Comparison of ENCODE assay signal across 14 cellular contexts in the genomic region with DNA sequence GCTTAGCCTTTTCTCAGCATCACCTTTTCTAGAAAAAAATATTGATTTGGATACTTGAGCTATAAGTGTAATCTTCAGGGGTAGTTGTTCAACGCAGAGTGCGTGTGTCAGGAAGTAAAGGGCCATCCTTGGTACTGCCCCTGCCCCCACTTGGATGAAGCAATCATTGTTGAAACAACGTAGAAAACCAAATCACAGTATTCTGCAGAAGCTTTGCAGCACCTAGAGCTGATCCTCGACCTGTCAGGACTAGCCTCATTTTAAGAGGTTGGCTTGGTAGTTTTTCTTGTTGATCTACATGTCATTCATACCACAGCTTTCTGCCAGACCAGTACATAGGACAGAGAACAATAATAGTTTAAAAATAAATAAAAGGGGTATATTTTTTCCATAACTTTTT.
"Had no signal": no experiment of that assay in that cellular context is flagged by ENCODE, and none has a peak within 500 bp of the region (broad histone marks: within the 10 kb centered on the region; RNA-seq: fewer than 3 reads in every experiment).

No MANE protein-coding gene starts in this region.

- H3K27ac Mint-ChIP-seq: activated naive CD8-positive, alpha-beta T cell treated with anti-CD3 and anti-CD28 coated beads, Interleukin-2, amount 10 ng/mL, durations not matched to agents 7 days and 5 days; activated T-helper 1 cell treated with anti-CD3 and anti-CD28 coated beads, Interleukin-12 subunit alpha, Interleukin-12 subunit beta, Interleukin-2, Interleukin-4 antibody, amounts not matched to agents 30 ng/mL and 10 ng/mL and 1 ng/mL, durations not matched to agents 14 hours and 24 hours and 36 hours; effector memory CD8-positive, alpha-beta T cell; neural progenitor cell had no signal

- H3K4me1 Mint-ChIP-seq: activated naive CD8-positive, alpha-beta T cell treated with anti-CD3 and anti-CD28 coated beads, Interleukin-2, amount 10 ng/mL, durations not matched to agents 7 days and 5 days; naive B cell had no signal

- H3K36me3 ChIP-seq: neural progenitor cell, ovary, uterus had no signal

- H3K4me1 ChIP-seq: uterus had no signal

- H3K9me3 ChIP-seq: ovary, uterus had no signal

- DNase-seq: activated CD4-positive, alpha-beta T cell treated with anti-CD3 and anti-CD28 coated beads, Interleukin-2, amount 50 U/mL, for 1 hour; activated naive CD8-positive, alpha-beta T cell treated with anti-CD3 and anti-CD28 coated beads, Interleukin-2, amount 10 ng/mL, durations not matched to agents 7 days and 5 days; anterior cingulate cortex; dermis blood vessel endothelial cell; effector memory CD8-positive, alpha-beta T cell; naive B cell; ovary; sigmoid colon; stimulated activated CD4-positive, alpha-beta T cell treated with anti-CD3 and anti-CD28 coated beads, Interleukin-12 subunit alpha, Interleukin-12 subunit beta, amount 100 ng/mL, for 4 hours; stimulated activated CD4-positive, alpha-beta T cell treated with anti-CD3 and anti-CD28 coated beads, Interleukin-2, amount 100 ng/mL, for 24 hours; stomach; uterus had no signal

- H3K27ac ChIP-seq: neural progenitor cell, ovary, sigmoid colon, stomach had no signal

- H3K27me3 ChIP-seq: ovary, sigmoid colon, stomach, uterus had no signal

- H3K36me3 Mint-ChIP-seq: activated naive CD8-positive, alpha-beta T cell treated with anti-CD3 and anti-CD28 coated beads, Interleukin-2, amount 10 ng/mL, durations not matched to agents 7 days and 5 days had no signal

- H3K4me3 ChIP-seq: neural progenitor cell, ovary, sigmoid colon, stomach, uterus had no signal

- H3K4me3 Mint-ChIP-seq: activated naive CD8-positive, alpha-beta T cell treated with anti-CD3 and anti-CD28 coated beads, Interleukin-2, amount 10 ng/mL, durations not matched to agents 7 days and 5 days; activated T-helper 1 cell treated with anti-CD3 and anti-CD28 coated beads, Interleukin-12 subunit alpha, Interleukin-12 subunit beta, Interleukin-2, Interleukin-4 antibody, amounts not matched to agents 30 ng/mL and 10 ng/mL and 1 ng/mL, durations not matched to agents 14 hours and 24 hours and 36 hours; effector memory CD8-positive, alpha-beta T cell; naive B cell; neural progenitor cell had no signal

- H3K9me3 Mint-ChIP-seq: activated T-helper 1 cell treated with anti-CD3 and anti-CD28 coated beads, Interleukin-12 subunit alpha, Interleukin-12 subunit beta, Interleukin-2, Interleukin-4 antibody, amounts not matched to agents 30 ng/mL and 10 ng/mL and 1 ng/mL, durations not matched to agents 14 hours and 24 hours and 36 hours had no signal
